ENCODE assay signal across 15 cellular contexts in the genomic region with DNA sequence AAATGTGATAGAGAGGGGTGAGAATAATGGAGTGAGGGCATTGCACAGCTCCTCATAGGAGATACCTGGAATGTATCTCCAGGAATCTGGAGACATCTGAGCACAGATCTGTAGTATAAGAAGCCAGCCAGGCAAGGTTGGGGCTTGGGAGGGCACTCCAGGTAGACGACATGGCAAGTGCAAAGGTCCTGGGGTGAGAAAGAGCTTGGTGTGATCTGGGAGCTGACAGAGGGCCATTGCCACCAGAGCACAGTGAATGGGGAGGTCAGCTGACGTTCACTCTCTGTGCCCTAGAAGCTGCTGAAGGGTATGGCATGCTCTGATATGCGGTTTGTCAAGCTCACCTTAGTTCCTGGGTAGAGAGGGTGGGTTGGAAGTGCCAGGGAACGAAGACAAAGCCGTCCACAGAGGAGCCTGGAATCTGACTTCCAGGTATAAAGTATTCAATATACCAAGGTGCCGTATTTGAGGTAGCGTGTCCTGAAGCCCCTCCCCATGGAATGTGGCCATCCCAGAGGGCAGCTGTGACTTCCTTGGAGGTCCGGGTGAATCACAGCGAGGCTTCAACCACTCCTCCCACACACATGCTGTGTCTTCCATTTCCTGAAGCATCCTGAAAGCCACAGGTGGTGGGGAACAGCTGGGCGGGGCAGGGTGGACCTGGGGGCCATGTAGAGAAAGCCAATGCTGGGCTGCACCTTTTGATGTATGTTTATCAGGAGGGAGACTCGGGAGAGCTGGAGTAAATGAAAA.
A peak's percentile ranks its signal among the peaks of the same experiment; 100 is the strongest.
DNase-seq lines count a peak whose midpoint lies in the region; ATAC-seq, FAIRE-seq and TF ChIP-seq lines count a peak whose summit lies in the region.
"Had no signal": no experiment of that assay in that cellular context is flagged by ENCODE, and none has a peak within 500 bp of the region (broad histone marks: within the 10 kb centered on the region; RNA-seq: fewer than 3 reads in every experiment).

No MANE protein-coding gene starts in this region.

- no peak overlapping the region for H3K27ac ChIP-seq in SJCRH30
- peak overlapping the region; percentile 76 for H3K27ac ChIP-seq in iPS DF 6.9 (ENCODE audit: low read length)
- H3K27ac ChIP-seq in mesendoderm (ENCODE audit: low read depth, low read length): peak overlapping the region; percentile 39

- peak overlapping the region; percentile 22 for H2AK5ac ChIP-seq in mesendoderm (ENCODE audit: low read length)

- no peak overlapping the region for H3K4me2 ChIP-seq in mesendoderm (ENCODE audit: low read length)

- WGBS in iPS DF 6.9 (ENCODE audit: insufficient coverage, insufficient read length): no CpG with 5 or more reads among the region's 11 CpGs
- no CpG with 5 or more reads among the region's 11 CpGs for WGBS in mesendoderm (ENCODE audit: extremely low coverage, insufficient coverage, low lambda C conversion rate)

- ATAC-seq in GM21717 (IDR thresholded peaks at IDR 0.05; ENCODE audit: unreplicated experiment) (no peak), HG03097 (IDR thresholded peaks at IDR 0.05; ENCODE audit: low FRiP score, unreplicated experiment) (no peak), GM18873 (IDR thresholded peaks at IDR 0.05; ENCODE audit: low FRiP score, unreplicated experiment) (no peak)

- peak overlapping the region; percentile 25 for H3K56ac ChIP-seq in mesendoderm (ENCODE audit: low read length)

- H3K36me3 ChIP-seq in H7 (replicated peaks; ENCODE audit: control insufficient read depth, insufficient read depth, low read length): no peaks in the 10 kb centered on the region
- no peaks in the 10 kb centered on the region for H3K36me3 ChIP-seq in SJCRH30
- H3K36me3 ChIP-seq in iPS DF 6.9 (ENCODE audit: control insufficient read depth, insufficient read depth, low read length): no peaks in the 10 kb centered on the region
- H3K36me3 ChIP-seq in mesendoderm (ENCODE audit: control insufficient read depth, insufficient read depth, low read length): no peaks in the 10 kb centered on the region

- H3K4me1 ChIP-seq in SJCRH30 (no peaks in the 10 kb centered on the region), iPS DF 6.9 (ENCODE audit: control insufficient read depth, insufficient read depth, low read length) (peaks cover 21% of the 10 kb centered on the region), mesendoderm (ENCODE audit: control insufficient read depth, low read depth, low read length) (peaks cover 5% of the 10 kb centered on the region)

- DNase-seq in H7: peak; percentile 72
- peak; percentile 5 to 23 for DNase-seq in SJCRH30
- peak; percentile 96 for DNase-seq in iPS DF 6.9 (ENCODE audit: low read depth, low spot score)
- DNase-seq in mesendoderm: peak; percentile 93
- DNase-seq in GM12891 (ENCODE audit: insufficient read length, low spot score): no peak
- DNase-seq: DMS 273 treated with DMSO at 0.1 percent for 48 hours; GOT3; NCI-H1417; NCI-H187 treated with DMSO at 0.1 percent for 48 hours; NK-92 treated with Interleukin-12 subunit alpha and Interleukin-12 subunit beta, amount 100 ng/mL, for 24 hours; OCI-M1; SIG-M5 had no signal

- H3K27me3 ChIP-seq in H7 (ENCODE audit: control insufficient read depth, insufficient read depth, low read length) (no peaks in the 10 kb centered on the region), SJCRH30 (peaks cover 8% of the 10 kb centered on the region), iPS DF 6.9 (ENCODE audit: control insufficient read depth, insufficient read depth, low read length) (no peaks in the 10 kb centered on the region), mesendoderm (ENCODE audit: insufficient read depth, low read length, poor library complexity) (no peaks in the 10 kb centered on the region)

- H3K4me3 ChIP-seq in H7 (ENCODE audit: insufficient read depth, low read depth, low read length) (no peak overlapping the region), SJCRH30 (no peak overlapping the region), iPS DF 6.9 (ENCODE audit: low read length) (no peak overlapping the region), mesendoderm (ENCODE audit: low read length) (no peak overlapping the region)

- no peak for FAIRE-seq in GM12891 (lab: Jason Lieb, UNC)

- H4K5ac ChIP-seq in mesendoderm (ENCODE audit: low read length): no peak overlapping the region

- no peak overlapping the region for H2BK120ac ChIP-seq in mesendoderm (ENCODE audit: low read depth, low read length)

- no peak for TF ChIP-seq POLR2A in GM12891 (IDR thresholded peaks at IDR 0.05; ENCODE audit: low read depth, low read length)

- H3K9ac ChIP-seq in mesendoderm (ENCODE audit: low read length): no peak overlapping the region

- H3K4ac ChIP-seq in mesendoderm (ENCODE audit: low read depth, low read length): no peak overlapping the region

- H3K79me1 ChIP-seq in mesendoderm (ENCODE audit: low read length): no peaks in the 10 kb centered on the region

- no peak overlapping the region for H2BK15ac ChIP-seq in mesendoderm (replicated peaks; ENCODE audit: low read depth)

- H3K23ac ChIP-seq in mesendoderm (ENCODE audit: low read length): no peak overlapping the region

- no peak overlapping the region for H4K8ac ChIP-seq in mesendoderm (ENCODE audit: low read depth, low read length)

- H3K9me3 ChIP-seq in SJCRH30 (replicated peaks) (no peaks in the 10 kb centered on the region), iPS DF 6.9 (ENCODE audit: control insufficient read depth, insufficient read depth, low read length) (no peaks in the 10 kb centered on the region)

- peak overlapping the region; percentile 31 for H3K18ac ChIP-seq in mesendoderm (ENCODE audit: low read length)

- no peaks in the 10 kb centered on the region for H3K79me2 ChIP-seq in mesendoderm (ENCODE audit: control insufficient read depth, insufficient read depth, low read length)

- H2BK5ac ChIP-seq in mesendoderm (ENCODE audit: low read length): peak overlapping the region; percentile 57

TF ChIP-seq in GM12891, 5 proteins besides CTCF, POLR2A, EP300 and RAD21:
- TF ChIP-seq POLR2AphosphoS5 (IDR thresholded peaks at IDR 0.05; ENCODE audit: low read depth, low read length) (no peak), TAF1 (IDR thresholded peaks at IDR 0.05; ENCODE audit: low read depth, low read length) (no peak), POU2F2 (IDR thresholded peaks at IDR 0.05; ENCODE audit: low read depth, low read length) (no peak), SPI1 (IDR thresholded peaks at IDR 0.05; ENCODE audit: low read depth, low read length) (no peak), PAX5 (IDR thresholded peaks at IDR 0.05; ENCODE audit: insufficient read depth, low read length, severe bottlenecking) (no peak)
